13 cellular contexts compared by ENCODE assay signal in the genomic region with DNA sequence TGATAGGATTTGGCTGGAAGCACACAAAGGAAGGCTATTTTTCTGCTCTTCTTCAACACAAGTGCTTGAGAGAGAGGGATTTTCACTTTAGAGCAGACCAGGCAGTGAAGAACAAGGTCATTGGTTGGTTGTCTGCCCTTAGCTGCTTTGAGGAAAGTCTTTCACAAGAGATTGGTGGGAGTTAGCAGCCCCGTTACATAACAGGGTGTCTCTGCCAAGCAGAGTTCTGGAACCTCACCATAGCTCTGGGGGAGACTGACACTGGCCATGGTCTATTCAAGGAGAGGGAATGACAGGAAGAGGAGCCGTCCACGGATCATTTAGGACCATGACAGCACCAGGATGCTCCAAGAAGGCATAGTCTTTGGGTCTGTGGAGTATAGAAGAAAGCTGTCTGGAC.
DNase-seq lines count a peak whose midpoint lies in the region; ATAC-seq lines count a peak whose summit lies in the region.
"Had no signal": no experiment of that assay in that cellular context is flagged by ENCODE, and none has a peak within 500 bp of the region (broad histone marks: within the 10 kb centered on the region; RNA-seq: fewer than 3 reads in every experiment).

No MANE protein-coding gene starts in this region.

- H3K4me1 Mint-ChIP-seq in T-helper 17 cell = peaks cover 52% of the 10 kb centered on the region

- H3K27ac Mint-ChIP-seq in T-helper 17 cell = peak overlapping the region; percentile 54
- H3K27ac Mint-ChIP-seq: activated CD4-positive, alpha-beta memory T cell treated with anti-CD3 and anti-CD28 coated beads for 36 hours had no signal

- no peak overlapping the region for H3K4me3 Mint-ChIP-seq in T-helper 17 cell
- H3K4me3 Mint-ChIP-seq: activated CD4-positive, alpha-beta memory T cell treated with anti-CD3 and anti-CD28 coated beads for 36 hours had no signal

- no peaks in the 10 kb centered on the region for H3K36me3 Mint-ChIP-seq in T-helper 17 cell (ENCODE audit: low read depth)

- no peak for ATAC-seq in T-helper 17 cell
- no peak for ATAC-seq in GM21737 (IDR thresholded peaks at IDR 0.05; ENCODE audit: unreplicated experiment)
- ATAC-seq: stimulated activated naive CD8-positive, alpha-beta T cell treated with anti-CD3 and anti-CD28 coated beads, Interleukin-15, Interleukin-2, amounts not matched to agents 100 U/mL and 50 U/mL, for 24 hours had no signal

- DNase-seq in T-helper 17 cell (no peak), medulla oblongata (ENCODE audit: extremely low spot score) (peak; percentile 77), T-helper 1 cell (no peak)
- no peak for DNase-seq in activated CD4-positive, CD25-positive, alpha-beta regulatory T cell (lab: John Stamatoyannopoulos, UW)
- DNase-seq: activated CD4-positive, alpha-beta memory T cell treated with anti-CD3 and anti-CD28 coated beads for 36 hours; NCI-H1092; NCI-H345; stimulated activated naive CD8-positive, alpha-beta T cell treated with anti-CD3 and anti-CD28 coated beads, Interleukin-15, Interleukin-2, amounts not matched to agents 100 U/mL and 50 U/mL, for 24 hours had no signal

- H3K9me3 ChIP-seq in T-helper 17 cell (ENCODE audit: control insufficient read depth, low read length, poor library complexity, severe bottlenecking) = no peaks in the 10 kb centered on the region
- H3K9me3 ChIP-seq: HAP-1 had no signal

- peak overlapping the region; percentile 30 for H3K27ac ChIP-seq in cingulate gyrus (ENCODE audit: low read depth, low read length)
- H3K27ac ChIP-seq in temporal lobe (ENCODE audit: low read depth, low read length) = peak overlapping the region; percentile 33

- H3K27me3 Mint-ChIP-seq in T-helper 17 cell = no peaks in the 10 kb centered on the region
- H3K27me3 Mint-ChIP-seq: activated CD4-positive, alpha-beta memory T cell treated with anti-CD3 and anti-CD28 coated beads for 36 hours; IgD-negative memory B cell had no signal
